Comparison of ENCODE assay signal across 8 cellular contexts in genomic region chr1:111199881-111200801, GRCh38. TPM values are rescaled to one million over a fixed set of nuclear protein-coding genes. Genes with fewer than 3 reads are reported as not detected.
DNase-seq lines count a peak whose midpoint lies in the region; ATAC-seq and TF ChIP-seq lines count a peak whose summit lies in the region.

Gene DENND2D (minus strand): TSS chr1:111200646. CDS start chr1:111200459, 187 bp downstream.

- no peak for DNase-seq in GM12864 (ENCODE audit: low read depth)
- peak; percentile 60 for DNase-seq in activated CD4-positive, CD25-positive, alpha-beta regulatory T cell treated with anti-CD3 and anti-CD28 coated beads, Interleukin-2, amount 50 U/mL, for 72 hours
- no peak for DNase-seq in epithelial cell of prostate (ENCODE audit: low read depth, low spot score)
- no peak for DNase-seq in progenitor cell of endocrine pancreas (ENCODE audit: low spot score, unreplicated experiment)
- no peak for DNase-seq in RWPE1 (ENCODE audit: low spot score)
- DNase-seq in smooth muscle cell (lab: John Stamatoyannopoulos, UW; ENCODE audit: unreplicated experiment), result no peak

- no peak within 1 kb of the TSS for H3K9ac ChIP-seq in smooth muscle cell (ENCODE audit: low read depth)

- no peaks in the 10 kb centered on the region for H3K36me3 Mint-ChIP-seq in progenitor cell of endocrine pancreas (ENCODE audit: insufficient read depth)

- H3K27ac ChIP-seq in epithelial cell of prostate, result peak within 1 kb of the TSS; percentile 79
- no peak within 1 kb of the TSS; the same call in 1 of the 2 replicates for H3K27ac ChIP-seq in RWPE1
- H3K27ac ChIP-seq in smooth muscle cell (ENCODE audit: low read depth), result no peak within 1 kb of the TSS

- H2AFZ ChIP-seq in smooth muscle cell (ENCODE audit: low read depth), result no peak within 1 kb of the TSS

- peaks cover 21% of the 10 kb centered on the region for H3K4me1 Mint-ChIP-seq in progenitor cell of endocrine pancreas (ENCODE audit: low read depth)

- POLR2A ChIA-PET in RWPE1 (lab: Yijun Ruan, JAX; ENCODE audit: low non-redundant PET), result no interaction called here

- H3K4me3 Mint-ChIP-seq in progenitor cell of endocrine pancreas (ENCODE audit: low read depth), result no peak within 1 kb of the TSS

- no peak within 1 kb of the TSS for H3K4me2 ChIP-seq in smooth muscle cell

- H3K9me3 ChIP-seq in smooth muscle cell (replicated peaks; ENCODE audit: low read depth), result no peaks in the 10 kb centered on the region

- no peaks in the 10 kb centered on the region for H3K36me3 ChIP-seq in smooth muscle cell (ENCODE audit: low read depth)

- WGBS in smooth muscle cell (ENCODE audit: low lambda C conversion rate), result 95% methylated on average over 17 of the region's 17 CpGs

- no peaks in the 10 kb centered on the region for H3F3A ChIP-seq in smooth muscle cell (ENCODE audit: low read depth)

- no peaks in the 10 kb centered on the region for H3K4me1 ChIP-seq in smooth muscle cell (ENCODE audit: low read depth)

- H3K4me3 ChIP-seq in GM12864 (ENCODE audit: low read depth, low read length), result peak within 1 kb of the TSS; percentile 66
- no peak within 1 kb of the TSS for H3K4me3 ChIP-seq in smooth muscle cell

- no peaks in the 10 kb centered on the region for H3K79me2 ChIP-seq in smooth muscle cell (ENCODE audit: low read depth)

- CTCF ChIA-PET in RWPE1 (lab: Yijun Ruan, JAX), result no interaction called here

- peak within 1 kb of the TSS; percentile 41 for H3K27ac Mint-ChIP-seq in progenitor cell of endocrine pancreas

- no peaks in the 10 kb centered on the region for H3K9me3 Mint-ChIP-seq in progenitor cell of endocrine pancreas (ENCODE audit: low read depth)

- no peaks in the 10 kb centered on the region for H3K27me3 ChIP-seq in smooth muscle cell (ENCODE audit: low read depth)

- H3K27me3 Mint-ChIP-seq in progenitor cell of endocrine pancreas, result peaks cover 10% of the 10 kb centered on the region

- TF ChIP-seq CTCF in GM12864 (IDR thresholded peaks at IDR 0.05; ENCODE audit: low read depth, low read length, missing control alignments) (peak; percentile 8), progenitor cell of endocrine pancreas (IDR thresholded peaks at IDR 0.05; ENCODE audit: unreplicated experiment) (no peak), RWPE1 (conservative IDR thresholded peaks at IDR 0.05; ENCODE audit: low read depth) (no peak), smooth muscle cell (IDR thresholded peaks at IDR 0.05; ENCODE audit: borderline replicate concordance, insufficient read depth, poor library complexity, severe bottlenecking) (no peak)

- no peaks in the 10 kb centered on the region for H4K20me1 ChIP-seq in smooth muscle cell (ENCODE audit: low read depth)

- ATAC-seq in HG03280 (IDR thresholded peaks at IDR 0.05; ENCODE audit: unreplicated experiment) (no peak), HG03520 (IDR thresholded peaks at IDR 0.05; ENCODE audit: unreplicated experiment) (no peak)

RNA-seq across cellular contexts. Expression of gene DENND2D, which starts in this region (rescaled TPM):
- total RNA-seq in progenitor cell of endocrine pancreas (2.6 and 3.0 TPM in 2 replicates), smooth muscle cell (1.1 and 3.7 TPM in 2 replicates)
- polyA plus RNA-seq in smooth muscle cell, result 0.75 and 2.0 TPM in 2 replicates
